1 cellular context compared by ENCODE assay signal in the genomic region with DNA sequence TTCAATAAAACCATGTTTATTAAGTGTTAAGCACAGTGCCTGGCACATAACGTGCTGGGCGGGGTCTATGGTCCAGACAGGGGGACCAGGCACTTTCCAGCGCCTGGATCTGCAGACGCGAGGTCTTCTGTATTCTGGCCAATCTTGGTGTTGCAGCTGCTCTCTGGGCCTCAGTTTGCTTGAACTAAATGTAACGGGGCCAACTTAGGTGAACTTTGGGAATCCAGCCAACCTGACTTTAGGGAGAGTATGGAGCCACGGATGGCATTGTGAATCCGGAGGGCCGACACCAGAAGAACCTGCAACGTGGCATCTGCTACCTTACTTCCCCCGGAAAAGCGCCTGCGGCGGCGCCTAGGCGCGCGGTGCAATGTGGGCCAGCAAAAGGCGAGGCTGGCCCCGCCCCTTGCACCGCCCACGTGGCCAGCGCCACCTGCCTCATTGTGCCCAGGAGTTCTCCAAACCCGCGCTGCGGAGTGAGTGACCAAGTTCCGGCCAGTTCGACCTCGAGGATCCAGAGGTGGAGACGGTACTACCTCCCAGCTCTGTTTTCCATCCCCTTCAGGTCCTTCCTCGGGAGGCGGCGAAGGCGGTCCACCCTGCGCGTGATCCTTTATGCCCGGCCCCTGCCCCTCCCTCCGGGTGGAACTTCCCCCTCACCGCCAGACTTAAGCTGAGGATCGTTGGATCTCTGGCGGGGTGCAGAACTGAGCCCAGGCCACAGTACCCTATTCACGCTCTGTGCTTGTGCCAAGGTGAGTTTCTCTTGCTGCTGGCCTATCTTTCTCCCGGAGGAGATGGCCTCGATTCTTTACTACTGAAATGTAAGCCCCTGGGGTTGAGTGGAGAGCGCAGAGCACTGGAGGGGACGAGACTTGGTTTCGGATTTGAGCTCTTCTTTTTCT.
A peak's percentile ranks its signal among the peaks of the same experiment; 100 is the strongest.
TF ChIP-seq lines count a peak whose summit lies in the region.

A gene (plus strand): TSS at position 426 of the 905 bp plus-strand sequence. CDS start 10,969 bp downstream, outside the sequence.

TF ChIP-seq in K562, 482 proteins besides CTCF, POLR2A, EP300 and RAD21 (continued from another document and continues in another):
- TF ChIP-seq, protein P1, sequence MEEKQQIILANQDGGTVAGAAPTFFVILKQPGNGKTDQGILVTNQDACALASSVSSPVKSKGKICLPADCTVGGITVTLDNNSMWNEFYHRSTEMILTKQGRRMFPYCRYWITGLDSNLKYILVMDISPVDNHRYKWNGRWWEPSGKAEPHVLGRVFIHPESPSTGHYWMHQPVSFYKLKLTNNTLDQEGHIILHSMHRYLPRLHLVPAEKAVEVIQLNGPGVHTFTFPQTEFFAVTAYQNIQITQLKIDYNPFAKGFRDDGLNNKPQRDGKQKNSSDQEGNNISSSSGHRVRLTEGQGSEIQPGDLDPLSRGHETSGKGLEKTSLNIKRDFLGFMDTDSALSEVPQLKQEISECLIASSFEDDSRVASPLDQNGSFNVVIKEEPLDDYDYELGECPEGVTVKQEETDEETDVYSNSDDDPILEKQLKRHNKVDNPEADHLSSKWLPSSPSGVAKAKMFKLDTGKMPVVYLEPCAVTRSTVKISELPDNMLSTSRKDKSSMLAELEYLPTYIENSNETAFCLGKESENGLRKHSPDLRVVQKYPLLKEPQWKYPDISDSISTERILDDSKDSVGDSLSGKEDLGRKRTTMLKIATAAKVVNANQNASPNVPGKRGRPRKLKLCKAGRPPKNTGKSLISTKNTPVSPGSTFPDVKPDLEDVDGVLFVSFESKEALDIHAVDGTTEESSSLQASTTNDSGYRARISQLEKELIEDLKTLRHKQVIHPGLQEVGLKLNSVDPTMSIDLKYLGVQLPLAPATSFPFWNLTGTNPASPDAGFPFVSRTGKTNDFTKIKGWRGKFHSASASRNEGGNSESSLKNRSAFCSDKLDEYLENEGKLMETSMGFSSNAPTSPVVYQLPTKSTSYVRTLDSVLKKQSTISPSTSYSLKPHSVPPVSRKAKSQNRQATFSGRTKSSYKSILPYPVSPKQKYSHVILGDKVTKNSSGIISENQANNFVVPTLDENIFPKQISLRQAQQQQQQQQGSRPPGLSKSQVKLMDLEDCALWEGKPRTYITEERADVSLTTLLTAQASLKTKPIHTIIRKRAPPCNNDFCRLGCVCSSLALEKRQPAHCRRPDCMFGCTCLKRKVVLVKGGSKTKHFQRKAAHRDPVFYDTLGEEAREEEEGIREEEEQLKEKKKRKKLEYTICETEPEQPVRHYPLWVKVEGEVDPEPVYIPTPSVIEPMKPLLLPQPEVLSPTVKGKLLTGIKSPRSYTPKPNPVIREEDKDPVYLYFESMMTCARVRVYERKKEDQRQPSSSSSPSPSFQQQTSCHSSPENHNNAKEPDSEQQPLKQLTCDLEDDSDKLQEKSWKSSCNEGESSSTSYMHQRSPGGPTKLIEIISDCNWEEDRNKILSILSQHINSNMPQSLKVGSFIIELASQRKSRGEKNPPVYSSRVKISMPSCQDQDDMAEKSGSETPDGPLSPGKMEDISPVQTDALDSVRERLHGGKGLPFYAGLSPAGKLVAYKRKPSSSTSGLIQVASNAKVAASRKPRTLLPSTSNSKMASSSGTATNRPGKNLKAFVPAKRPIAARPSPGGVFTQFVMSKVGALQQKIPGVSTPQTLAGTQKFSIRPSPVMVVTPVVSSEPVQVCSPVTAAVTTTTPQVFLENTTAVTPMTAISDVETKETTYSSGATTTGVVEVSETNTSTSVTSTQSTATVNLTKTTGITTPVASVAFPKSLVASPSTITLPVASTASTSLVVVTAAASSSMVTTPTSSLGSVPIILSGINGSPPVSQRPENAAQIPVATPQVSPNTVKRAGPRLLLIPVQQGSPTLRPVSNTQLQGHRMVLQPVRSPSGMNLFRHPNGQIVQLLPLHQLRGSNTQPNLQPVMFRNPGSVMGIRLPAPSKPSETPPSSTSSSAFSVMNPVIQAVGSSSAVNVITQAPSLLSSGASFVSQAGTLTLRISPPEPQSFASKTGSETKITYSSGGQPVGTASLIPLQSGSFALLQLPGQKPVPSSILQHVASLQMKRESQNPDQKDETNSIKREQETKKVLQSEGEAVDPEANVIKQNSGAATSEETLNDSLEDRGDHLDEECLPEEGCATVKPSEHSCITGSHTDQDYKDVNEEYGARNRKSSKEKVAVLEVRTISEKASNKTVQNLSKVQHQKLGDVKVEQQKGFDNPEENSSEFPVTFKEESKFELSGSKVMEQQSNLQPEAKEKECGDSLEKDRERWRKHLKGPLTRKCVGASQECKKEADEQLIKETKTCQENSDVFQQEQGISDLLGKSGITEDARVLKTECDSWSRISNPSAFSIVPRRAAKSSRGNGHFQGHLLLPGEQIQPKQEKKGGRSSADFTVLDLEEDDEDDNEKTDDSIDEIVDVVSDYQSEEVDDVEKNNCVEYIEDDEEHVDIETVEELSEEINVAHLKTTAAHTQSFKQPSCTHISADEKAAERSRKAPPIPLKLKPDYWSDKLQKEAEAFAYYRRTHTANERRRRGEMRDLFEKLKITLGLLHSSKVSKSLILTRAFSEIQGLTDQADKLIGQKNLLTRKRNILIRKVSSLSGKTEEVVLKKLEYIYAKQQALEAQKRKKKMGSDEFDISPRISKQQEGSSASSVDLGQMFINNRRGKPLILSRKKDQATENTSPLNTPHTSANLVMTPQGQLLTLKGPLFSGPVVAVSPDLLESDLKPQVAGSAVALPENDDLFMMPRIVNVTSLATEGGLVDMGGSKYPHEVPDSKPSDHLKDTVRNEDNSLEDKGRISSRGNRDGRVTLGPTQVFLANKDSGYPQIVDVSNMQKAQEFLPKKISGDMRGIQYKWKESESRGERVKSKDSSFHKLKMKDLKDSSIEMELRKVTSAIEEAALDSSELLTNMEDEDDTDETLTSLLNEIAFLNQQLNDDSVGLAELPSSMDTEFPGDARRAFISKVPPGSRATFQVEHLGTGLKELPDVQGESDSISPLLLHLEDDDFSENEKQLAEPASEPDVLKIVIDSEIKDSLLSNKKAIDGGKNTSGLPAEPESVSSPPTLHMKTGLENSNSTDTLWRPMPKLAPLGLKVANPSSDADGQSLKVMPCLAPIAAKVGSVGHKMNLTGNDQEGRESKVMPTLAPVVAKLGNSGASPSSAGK (IDR thresholded peaks at IDR 0.05), result peak; percentile 97
- TF ChIP-seq MTA1 (IDR thresholded peaks at IDR 0.05; ENCODE audit: borderline replicate concordance) (no peak; the same call in 1 of the 2 replicates), SMARCA4 (IDR thresholded peaks at IDR 0.05) (peak; percentile 12; the same call in 1 of the 2 replicates), NR3C1 (CRISPR knock-in tag; IDR thresholded peaks at IDR 0.05) (no peak; the same call in 1 of the 2 replicates), ZNF184 (CRISPR knock-in tag; IDR thresholded peaks at IDR 0.05) (no peak), HSF4 (CRISPR knock-in tag; IDR thresholded peaks at IDR 0.05; ENCODE audit: borderline replicate concordance) (0 out of 2 replicates have a peak, but pooled peaks have one; percentile 22), TOE1 (IDR thresholded peaks at IDR 0.05; ENCODE audit: borderline replicate concordance) (peak; percentile 93), TOE1 (CRISPR knock-in tag; IDR thresholded peaks at IDR 0.05; ENCODE audit: borderline replicate concordance, low read depth) (0 out of 2 replicates have a peak, but pooled peaks have one; percentile 74), HDAC3 (IDR thresholded peaks at IDR 0.05; ENCODE audit: borderline replicate concordance, partially characterized antibody) (no peak), HDAC6 (IDR thresholded peaks at IDR 0.05; ENCODE audit: low read depth, low read length) (no peak), TRIM28 (IDR thresholded peaks at IDR 0.05) (no peak), GTF2E2 (tag; IDR thresholded peaks at IDR 0.05) (peak; percentile 90), ZNF408 (CRISPR knock-in tag; IDR thresholded peaks at IDR 0.05; ENCODE audit: low read depth) (no peak), ZNF232 (CRISPR knock-in tag; IDR thresholded peaks at IDR 0.05) (no peak), ZNF324 (CRISPR knock-in tag; IDR thresholded peaks at IDR 0.05) (no peak), PRMT5 (CRISPR knock-in tag; IDR thresholded peaks at IDR 0.05) (no peak), CSDE1 (IDR thresholded peaks at IDR 0.05) (peak in 1 of 2 experiments; percentile 14; a peak in 1 of 4 replicates), RFX1 (IDR thresholded peaks at IDR 0.05) (no peak), PHF20 (IDR thresholded peaks at IDR 0.05; ENCODE audit: partially characterized antibody) (peak; percentile 27), GABPA (tag; conservative IDR thresholded peaks at IDR 0.05; ENCODE audit: low read depth) (peak; percentile 91), SREBF1 (IDR thresholded peaks at IDR 0.05; ENCODE audit: borderline replicate concordance, low read depth, low read length) (0 out of 2 replicates have a peak, but pooled peaks have one; percentile 27), CCNT2 (IDR thresholded peaks at IDR 0.05; ENCODE audit: borderline replicate concordance, extremely low read depth, insufficient read length, low read depth, low read length) (peak; percentile 74), PRPF4 (IDR thresholded peaks at IDR 0.05; ENCODE audit: insufficient read depth, low read depth, low read length, poor library complexity, severe bottlenecking) (no peak), RBM25 (IDR thresholded peaks at IDR 0.05; ENCODE audit: low read depth, low read length, severe bottlenecking) (no peak), EP400 (IDR thresholded peaks at IDR 0.05) (peak; percentile 100), TCF7L2 (IDR thresholded peaks at IDR 0.05; ENCODE audit: low read depth, low read length) (peak; percentile 64; the same call in 1 of the 2 replicates), TAF1 (IDR thresholded peaks at IDR 0.05; ENCODE audit: control insufficient read depth, extremely low read depth, insufficient read depth, low read length, severe bottlenecking) (peak; percentile 83), XRCC3 (IDR thresholded peaks at IDR 0.05) (no peak), HEY1 (CRISPR knock-in tag; IDR thresholded peaks at IDR 0.05; ENCODE audit: borderline replicate concordance) (no peak), ZNF121 (CRISPR knock-in tag; conservative IDR thresholded peaks at IDR 0.05) (no peak), STAT5B (CRISPR knock-in tag; IDR thresholded peaks at IDR 0.05) (no peak), ADNP (tag; IDR thresholded peaks at IDR 0.05) (no peak; the same call in 1 of the 2 replicates), SUPT5H (IDR thresholded peaks at IDR 0.05) (peak; percentile 94), RAD51 (IDR thresholded peaks at IDR 0.05; ENCODE audit: borderline replicate concordance, low read depth) (peak; percentile 94), DACH1 (IDR thresholded peaks at IDR 0.05; ENCODE audit: partially characterized antibody) (no peak), DMBX1 (CRISPR knock-in tag; IDR thresholded peaks at IDR 0.05; ENCODE audit: borderline replicate concordance) (peak; percentile 80), TFAM (CRISPR knock-in tag; conservative IDR thresholded peaks at IDR 0.05) (no peak), CEBPB (tag; IDR thresholded peaks at IDR 0.05) (no peak), NR2C2 (CRISPR knock-in tag; IDR thresholded peaks at IDR 0.05) (peak; percentile 81), NR2C2 (tag; IDR thresholded peaks at IDR 0.05) (peak; percentile 77), DNMT1 (IDR thresholded peaks at IDR 0.05) (no peak), MECOM (CRISPR knock-in tag; IDR thresholded peaks at IDR 0.05) (peak; percentile 85), BACH1 (tag; IDR thresholded peaks at IDR 0.05) (0 out of 2 replicates have a peak, but pooled peaks have one; percentile 44), HIVEP1 (CRISPR knock-in tag; IDR thresholded peaks at IDR 0.05) (no peak), ELF4 (CRISPR knock-in tag; IDR thresholded peaks at IDR 0.05) (no peak; the same call in 1 of the 2 replicates), SOX6 (IDR thresholded peaks at IDR 0.05) (peak; percentile 41; the same call in 1 of the 2 replicates), NCOA2 (IDR thresholded peaks at IDR 0.05; ENCODE audit: partially characterized antibody in 2 of 2) (no peak)
- TF ChIP-seq, protein P2, sequence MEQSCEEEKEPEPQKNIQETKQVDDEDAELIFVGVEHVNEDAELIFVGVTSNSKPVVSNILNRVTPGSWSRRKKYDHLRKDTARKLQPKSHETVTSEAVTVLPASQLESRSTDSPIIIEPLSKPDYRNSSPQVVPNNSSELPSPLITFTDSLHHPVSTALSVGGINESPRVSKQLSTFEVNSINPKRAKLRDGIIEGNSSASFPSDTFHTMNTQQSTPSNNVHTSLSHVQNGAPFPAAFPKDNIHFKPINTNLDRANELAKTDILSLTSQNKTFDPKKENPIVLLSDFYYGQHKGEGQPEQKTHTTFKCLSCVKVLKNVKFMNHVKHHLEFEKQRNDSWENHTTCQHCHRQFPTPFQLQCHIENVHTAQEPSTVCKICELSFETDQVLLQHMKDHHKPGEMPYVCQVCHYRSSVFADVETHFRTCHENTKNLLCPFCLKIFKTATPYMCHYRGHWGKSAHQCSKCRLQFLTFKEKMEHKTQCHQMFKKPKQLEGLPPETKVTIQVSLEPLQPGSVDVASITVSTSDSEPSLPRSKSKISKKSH (CRISPR knock-in tag; IDR thresholded peaks at IDR 0.05), result no peak
- TF ChIP-seq, protein P3, sequence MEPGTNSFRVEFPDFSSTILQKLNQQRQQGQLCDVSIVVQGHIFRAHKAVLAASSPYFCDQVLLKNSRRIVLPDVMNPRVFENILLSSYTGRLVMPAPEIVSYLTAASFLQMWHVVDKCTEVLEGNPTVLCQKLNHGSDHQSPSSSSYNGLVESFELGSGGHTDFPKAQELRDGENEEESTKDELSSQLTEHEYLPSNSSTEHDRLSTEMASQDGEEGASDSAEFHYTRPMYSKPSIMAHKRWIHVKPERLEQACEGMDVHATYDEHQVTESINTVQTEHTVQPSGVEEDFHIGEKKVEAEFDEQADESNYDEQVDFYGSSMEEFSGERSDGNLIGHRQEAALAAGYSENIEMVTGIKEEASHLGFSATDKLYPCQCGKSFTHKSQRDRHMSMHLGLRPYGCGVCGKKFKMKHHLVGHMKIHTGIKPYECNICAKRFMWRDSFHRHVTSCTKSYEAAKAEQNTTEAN (CRISPR knock-in tag; IDR thresholded peaks at IDR 0.05), result no peak
- TF ChIP-seq, protein P4, sequence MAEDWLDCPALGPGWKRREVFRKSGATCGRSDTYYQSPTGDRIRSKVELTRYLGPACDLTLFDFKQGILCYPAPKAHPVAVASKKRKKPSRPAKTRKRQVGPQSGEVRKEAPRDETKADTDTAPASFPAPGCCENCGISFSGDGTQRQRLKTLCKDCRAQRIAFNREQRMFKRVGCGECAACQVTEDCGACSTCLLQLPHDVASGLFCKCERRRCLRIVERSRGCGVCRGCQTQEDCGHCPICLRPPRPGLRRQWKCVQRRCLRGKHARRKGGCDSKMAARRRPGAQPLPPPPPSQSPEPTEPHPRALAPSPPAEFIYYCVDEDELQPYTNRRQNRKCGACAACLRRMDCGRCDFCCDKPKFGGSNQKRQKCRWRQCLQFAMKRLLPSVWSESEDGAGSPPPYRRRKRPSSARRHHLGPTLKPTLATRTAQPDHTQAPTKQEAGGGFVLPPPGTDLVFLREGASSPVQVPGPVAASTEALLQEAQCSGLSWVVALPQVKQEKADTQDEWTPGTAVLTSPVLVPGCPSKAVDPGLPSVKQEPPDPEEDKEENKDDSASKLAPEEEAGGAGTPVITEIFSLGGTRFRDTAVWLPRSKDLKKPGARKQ (CRISPR knock-in tag; IDR thresholded peaks at IDR 0.05), result peak; percentile 42; the same call in 1 of the 2 replicates
- TF ChIP-seq, protein P5, sequence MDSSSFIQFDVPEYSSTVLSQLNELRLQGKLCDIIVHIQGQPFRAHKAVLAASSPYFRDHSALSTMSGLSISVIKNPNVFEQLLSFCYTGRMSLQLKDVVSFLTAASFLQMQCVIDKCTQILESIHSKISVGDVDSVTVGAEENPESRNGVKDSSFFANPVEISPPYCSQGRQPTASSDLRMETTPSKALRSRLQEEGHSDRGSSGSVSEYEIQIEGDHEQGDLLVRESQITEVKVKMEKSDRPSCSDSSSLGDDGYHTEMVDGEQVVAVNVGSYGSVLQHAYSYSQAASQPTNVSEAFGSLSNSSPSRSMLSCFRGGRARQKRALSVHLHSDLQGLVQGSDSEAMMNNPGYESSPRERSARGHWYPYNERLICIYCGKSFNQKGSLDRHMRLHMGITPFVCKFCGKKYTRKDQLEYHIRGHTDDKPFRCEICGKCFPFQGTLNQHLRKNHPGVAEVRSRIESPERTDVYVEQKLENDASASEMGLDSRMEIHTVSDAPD (CRISPR knock-in tag; IDR thresholded peaks at IDR 0.05), result no peak
